In the genomic region with DNA sequence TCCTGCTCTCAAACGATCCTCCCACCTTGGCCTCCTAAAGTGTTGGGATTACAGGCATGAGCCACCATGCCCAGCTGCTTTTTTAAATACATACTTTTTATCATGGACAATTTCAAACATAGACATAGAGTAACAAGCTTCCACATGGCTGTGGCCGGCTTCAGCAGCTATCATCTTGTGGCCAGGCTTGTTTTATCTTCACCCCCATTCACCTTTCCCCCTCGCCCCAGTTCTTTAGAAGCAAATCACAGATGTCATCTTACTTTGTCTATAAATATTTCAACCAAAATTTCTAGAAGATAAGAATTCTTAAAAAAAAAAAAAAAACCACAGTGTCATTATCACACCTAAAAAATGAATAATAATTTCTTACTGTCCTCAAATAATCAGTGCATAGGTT, we compare ENCODE assay signal across 1 cellular context.
TF ChIP-seq lines count a peak whose summit lies in the region.

No MANE protein-coding gene starts in this region.

TF ChIP-seq in GM23338, 12 proteins besides CTCF, POLR2A, EP300 and RAD21 (continued from another document):
- TF ChIP-seq, protein P1, sequence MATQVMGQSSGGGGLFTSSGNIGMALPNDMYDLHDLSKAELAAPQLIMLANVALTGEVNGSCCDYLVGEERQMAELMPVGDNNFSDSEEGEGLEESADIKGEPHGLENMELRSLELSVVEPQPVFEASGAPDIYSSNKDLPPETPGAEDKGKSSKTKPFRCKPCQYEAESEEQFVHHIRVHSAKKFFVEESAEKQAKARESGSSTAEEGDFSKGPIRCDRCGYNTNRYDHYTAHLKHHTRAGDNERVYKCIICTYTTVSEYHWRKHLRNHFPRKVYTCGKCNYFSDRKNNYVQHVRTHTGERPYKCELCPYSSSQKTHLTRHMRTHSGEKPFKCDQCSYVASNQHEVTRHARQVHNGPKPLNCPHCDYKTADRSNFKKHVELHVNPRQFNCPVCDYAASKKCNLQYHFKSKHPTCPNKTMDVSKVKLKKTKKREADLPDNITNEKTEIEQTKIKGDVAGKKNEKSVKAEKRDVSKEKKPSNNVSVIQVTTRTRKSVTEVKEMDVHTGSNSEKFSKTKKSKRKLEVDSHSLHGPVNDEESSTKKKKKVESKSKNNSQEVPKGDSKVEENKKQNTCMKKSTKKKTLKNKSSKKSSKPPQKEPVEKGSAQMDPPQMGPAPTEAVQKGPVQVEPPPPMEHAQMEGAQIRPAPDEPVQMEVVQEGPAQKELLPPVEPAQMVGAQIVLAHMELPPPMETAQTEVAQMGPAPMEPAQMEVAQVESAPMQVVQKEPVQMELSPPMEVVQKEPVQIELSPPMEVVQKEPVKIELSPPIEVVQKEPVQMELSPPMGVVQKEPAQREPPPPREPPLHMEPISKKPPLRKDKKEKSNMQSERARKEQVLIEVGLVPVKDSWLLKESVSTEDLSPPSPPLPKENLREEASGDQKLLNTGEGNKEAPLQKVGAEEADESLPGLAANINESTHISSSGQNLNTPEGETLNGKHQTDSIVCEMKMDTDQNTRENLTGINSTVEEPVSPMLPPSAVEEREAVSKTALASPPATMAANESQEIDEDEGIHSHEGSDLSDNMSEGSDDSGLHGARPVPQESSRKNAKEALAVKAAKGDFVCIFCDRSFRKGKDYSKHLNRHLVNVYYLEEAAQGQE (IDR thresholded peaks at IDR 0.05; ENCODE audit: unreplicated experiment), result no peak
- no peak for TF ChIP-seq EZH2phosphoT487 (IDR thresholded peaks at IDR 0.05; ENCODE audit: unreplicated experiment)
- TF ChIP-seq, protein P2, sequence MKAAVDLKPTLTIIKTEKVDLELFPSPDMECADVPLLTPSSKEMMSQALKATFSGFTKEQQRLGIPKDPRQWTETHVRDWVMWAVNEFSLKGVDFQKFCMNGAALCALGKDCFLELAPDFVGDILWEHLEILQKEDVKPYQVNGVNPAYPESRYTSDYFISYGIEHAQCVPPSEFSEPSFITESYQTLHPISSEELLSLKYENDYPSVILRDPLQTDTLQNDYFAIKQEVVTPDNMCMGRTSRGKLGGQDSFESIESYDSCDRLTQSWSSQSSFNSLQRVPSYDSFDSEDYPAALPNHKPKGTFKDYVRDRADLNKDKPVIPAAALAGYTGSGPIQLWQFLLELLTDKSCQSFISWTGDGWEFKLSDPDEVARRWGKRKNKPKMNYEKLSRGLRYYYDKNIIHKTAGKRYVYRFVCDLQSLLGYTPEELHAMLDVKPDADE (IDR thresholded peaks at IDR 0.05), result no peak
TF ChIP-seq in GM23338: peak in this region for 0.
